In the genomic region with DNA sequence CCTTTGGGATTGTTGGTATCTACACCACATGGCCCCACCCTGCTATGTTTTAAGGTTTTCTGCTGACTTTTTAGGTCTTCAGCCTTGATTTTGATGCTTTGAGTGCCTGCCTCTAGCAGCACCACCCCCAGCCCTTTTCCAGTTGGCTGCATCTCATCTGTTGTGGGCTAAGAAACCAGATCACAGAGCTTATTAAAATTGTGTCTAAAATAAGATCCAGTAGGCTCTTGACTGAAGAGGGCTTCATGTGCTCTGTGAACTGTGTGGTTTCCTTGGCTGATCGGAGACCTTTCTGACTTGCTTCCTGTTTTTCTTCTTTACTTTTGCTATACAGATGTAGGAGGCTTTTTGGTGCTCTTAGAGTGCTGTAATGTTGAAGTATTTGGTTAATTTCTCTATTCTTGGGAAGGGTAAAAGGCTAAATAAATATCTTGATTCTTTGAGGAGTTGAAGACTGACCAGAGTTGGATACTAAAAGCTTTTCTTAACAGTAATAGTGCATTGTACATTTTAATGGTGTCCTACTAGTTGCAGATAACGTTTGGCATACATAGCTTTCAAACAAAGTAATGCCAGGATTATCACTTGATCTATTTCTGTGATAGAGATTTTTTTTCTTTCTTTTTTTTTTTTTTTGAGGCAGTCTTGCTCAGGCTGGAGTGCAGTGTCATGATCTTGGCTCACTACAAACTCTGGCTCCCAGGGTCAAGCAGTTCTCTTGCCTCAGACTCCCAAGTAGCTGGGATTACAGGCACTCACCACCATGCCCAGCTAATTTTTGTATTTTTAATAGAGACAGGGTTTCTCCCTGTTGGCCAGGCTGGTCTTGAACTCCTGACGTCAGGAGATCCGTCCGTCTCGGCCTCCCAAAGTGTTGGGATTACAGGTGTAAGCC, we compare ENCODE assay signal across 8 cellular contexts. TPM values are rescaled to one million over a fixed set of nuclear protein-coding genes. Genes with fewer than 3 reads are reported as not detected.
DNase-seq lines count a peak whose midpoint lies in the region; ATAC-seq and TF ChIP-seq lines count a peak whose summit lies in the region.

No MANE protein-coding gene starts in this region.

- H3K4me3 ChIP-seq in NB4 (ENCODE audit: low read depth, low read length) (peak overlapping the region; percentile 42), iPS-20b (ENCODE audit: low read length) (0 out of 2 replicates have a peak overlapping the region, but pooled peaks have one; percentile 4)

- H3K27ac Mint-ChIP-seq in activated T-helper 1 cell treated with anti-CD3 and anti-CD28 coated beads, Interleukin-12 subunit alpha, Interleukin-12 subunit beta, Interleukin-2, Interleukin-4 antibody, amounts not matched to agents 30 ng/mL and 10 ng/mL and 1 ng/mL, durations not matched to agents 14 hours and 24 hours and 36 hours: peak overlapping the region; percentile 83
- peak overlapping the region; percentile 48 for H3K27ac Mint-ChIP-seq in type B pancreatic cell

- no peak overlapping the region for H3K9ac ChIP-seq in iPS-20b (ENCODE audit: low read depth, low read length)

- DNase-seq in EH (ENCODE audit: low read depth) (peak; percentile 48), NB4 (ENCODE audit: low read depth) (peak; percentile 83), type B pancreatic cell (ENCODE audit: extremely low spot score, unreplicated experiment) (no peak), HuH-7.5 (ENCODE audit: low spot score) (no peak)
- peak; percentile 39 for DNase-seq in activated T-helper 1 cell treated with anti-CD3 and anti-CD28 coated beads, Interleukin-12 subunit alpha, Interleukin-12 subunit beta, Interleukin-2, Interleukin-4 antibody, amounts not matched to agents 30 ng/mL and 10 ng/mL and 1 ng/mL, durations not matched to agents 14 hours and 24 hours and 36 hours (ENCODE audit: low spot score)

- peak overlapping the region; percentile 77 for H3K4me3 Mint-ChIP-seq in activated T-helper 1 cell treated with anti-CD3 and anti-CD28 coated beads, Interleukin-12 subunit alpha, Interleukin-12 subunit beta, Interleukin-2, Interleukin-4 antibody, amounts not matched to agents 30 ng/mL and 10 ng/mL and 1 ng/mL, durations not matched to agents 14 hours and 24 hours and 36 hours
- H3K4me3 Mint-ChIP-seq in type B pancreatic cell: peak overlapping the region; percentile 65

- peaks cover 63% of the 10 kb centered on the region for H3K36me3 ChIP-seq in iPS-20b (ENCODE audit: insufficient read depth, low read depth, low read length)

- intact Hi-C loops in activated T-helper 1 cell treated with anti-CD3 and anti-CD28 coated beads, Interleukin-12 subunit alpha, Interleukin-12 subunit beta, Interleukin-2, Interleukin-4 antibody, amounts not matched to agents 30 ng/mL and 10 ng/mL and 1 ng/mL, durations not matched to agents 14 hours and 24 hours and 36 hours (cut with micrococcal nuclease): loop anchor here (10.0 kb wide), 3 partner anchors 839 to 1211 kb away; a partner anchor contains a TSS

- H3K27ac ChIP-seq in iPS-20b (ENCODE audit: low read length): no peak overlapping the region

- H3K4me1 Mint-ChIP-seq in activated T-helper 1 cell treated with anti-CD3 and anti-CD28 coated beads, Interleukin-12 subunit alpha, Interleukin-12 subunit beta, Interleukin-2, Interleukin-4 antibody, amounts not matched to agents 30 ng/mL and 10 ng/mL and 1 ng/mL, durations not matched to agents 14 hours and 24 hours and 36 hours (ENCODE audit: low read depth): peaks cover 49% of the 10 kb centered on the region
- peaks cover 35% of the 10 kb centered on the region for H3K4me1 Mint-ChIP-seq in type B pancreatic cell (ENCODE audit: unreplicated experiment)

- no peaks in the 10 kb centered on the region for H3K9me3 Mint-ChIP-seq in activated T-helper 1 cell treated with anti-CD3 and anti-CD28 coated beads, Interleukin-12 subunit alpha, Interleukin-12 subunit beta, Interleukin-2, Interleukin-4 antibody, amounts not matched to agents 30 ng/mL and 10 ng/mL and 1 ng/mL, durations not matched to agents 14 hours and 24 hours and 36 hours
- no peaks in the 10 kb centered on the region for H3K9me3 Mint-ChIP-seq in type B pancreatic cell

- no peak for TF ChIP-seq CTCF in NB4 (IDR thresholded peaks at IDR 0.05; ENCODE audit: low read depth, low read length)
- TF ChIP-seq CTCF in type B pancreatic cell (conservative IDR thresholded peaks at IDR 0.05): no peak

- no peaks in the 10 kb centered on the region for H3K27me3 Mint-ChIP-seq in activated T-helper 1 cell treated with anti-CD3 and anti-CD28 coated beads, Interleukin-12 subunit alpha, Interleukin-12 subunit beta, Interleukin-2, Interleukin-4 antibody, amounts not matched to agents 30 ng/mL and 10 ng/mL and 1 ng/mL, durations not matched to agents 14 hours and 24 hours and 36 hours (ENCODE audit: insufficient read depth)
- H3K27me3 Mint-ChIP-seq in type B pancreatic cell: no peaks in the 10 kb centered on the region

- no peak for TF ChIP-seq POLR2A in NB4 (IDR thresholded peaks at IDR 0.05; ENCODE audit: extremely low read depth, insufficient read length)

- H3K9me3 ChIP-seq in iPS-20b (ENCODE audit: insufficient read depth, low read depth, low read length): no peaks in the 10 kb centered on the region

- no peaks in the 10 kb centered on the region for H3K27me3 ChIP-seq in iPS-20b (ENCODE audit: insufficient read depth, low read length)

- ATAC-seq in GM21423 (IDR thresholded peaks at IDR 0.05; ENCODE audit: unreplicated experiment) (peak; percentile 38), HG02884 (IDR thresholded peaks at IDR 0.05; ENCODE audit: unreplicated experiment) (no peak)

- peaks cover 11% of the 10 kb centered on the region for H3K4me1 ChIP-seq in iPS-20b (ENCODE audit: insufficient read depth, low read length)

- H3K36me3 Mint-ChIP-seq in activated T-helper 1 cell treated with anti-CD3 and anti-CD28 coated beads, Interleukin-12 subunit alpha, Interleukin-12 subunit beta, Interleukin-2, Interleukin-4 antibody, amounts not matched to agents 30 ng/mL and 10 ng/mL and 1 ng/mL, durations not matched to agents 14 hours and 24 hours and 36 hours (ENCODE audit: low read depth): peaks cover 35% of the 10 kb centered on the region
- H3K36me3 Mint-ChIP-seq in type B pancreatic cell: peaks cover 28% of the 10 kb centered on the region

RNA-seq across cellular contexts. Expression of a gene that starts 4.5 kb away (rescaled TPM):
- total RNA-seq in activated T-helper 1 cell treated with anti-CD3 and anti-CD28 coated beads, Interleukin-12 subunit alpha, Interleukin-12 subunit beta, Interleukin-2, Interleukin-4 antibody, amounts not matched to agents 30 ng/mL and 10 ng/mL and 1 ng/mL, durations not matched to agents 14 hours and 24 hours and 36 hours: 251 and 265 TPM in 2 replicates
- total RNA-seq in type B pancreatic cell (ENCODE audit: low replicate concordance): 140 and 153 TPM in 2 replicates

Comparison
In these comparisons a context has a peak if more than half of its experiments do, and no peak if none do; other contexts are left out.
1. DNase-seq: peak in EH (single experiment), NB4 (single experiment) and activated T-helper 1 cell treated with anti-CD3 and anti-CD28 coated beads, Interleukin-12 subunit alpha, Interleukin-12 subunit beta, Interleukin-2, Interleukin-4 antibody, amounts not matched to agents 30 ng/mL and 10 ng/mL and 1 ng/mL, durations not matched to agents 14 hours and 24 hours and 36 hours (single experiment); none in type B pancreatic cell (single experiment) and HuH-7.5 (single experiment).